ENCODE assay signal across 37 cellular contexts in the genomic region with DNA sequence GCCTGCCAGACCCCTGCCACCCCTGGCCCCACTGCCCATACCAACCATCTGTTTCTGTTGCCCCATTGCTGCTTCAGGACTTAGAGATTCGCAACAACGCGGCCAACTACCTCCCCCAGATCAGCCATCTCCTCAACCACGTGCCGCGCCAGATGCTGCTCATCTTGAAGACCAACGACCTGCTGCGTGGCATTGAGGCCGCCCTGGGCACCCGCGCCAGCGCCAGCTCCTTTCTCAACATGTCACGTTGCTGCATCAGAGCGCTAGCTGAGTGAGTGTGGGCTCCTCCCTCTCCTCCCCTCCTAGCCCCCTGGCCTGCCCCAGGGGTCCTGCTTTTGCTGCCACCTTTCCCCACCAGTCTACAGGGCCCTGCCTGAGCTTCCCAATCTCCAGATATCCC.
A peak's percentile ranks its signal among the peaks of the same experiment; 100 is the strongest.
DNase-seq lines count a peak whose midpoint lies in the region; ATAC-seq, FAIRE-seq and TF ChIP-seq lines count a peak whose summit lies in the region.
"Had no signal": no experiment of that assay in that cellular context is flagged by ENCODE, and none has a peak within 500 bp of the region (broad histone marks: within the 10 kb centered on the region; RNA-seq: fewer than 3 reads in every experiment).

No MANE protein-coding gene starts in this region.

- H3K18ac ChIP-seq in H9 (ENCODE audit: insufficient read length, low read depth, low read length) = no peak overlapping the region

- no peak overlapping the region for H2BK15ac ChIP-seq in H9 (ENCODE audit: low read depth, low read length)

- no peak for TF ChIP-seq CTCF in H9 (conservative IDR thresholded peaks at IDR 0.05)
- no peak for TF ChIP-seq CTCF in endodermal cell (conservative IDR thresholded peaks at IDR 0.05)
- no peak for TF ChIP-seq CTCF in nephron progenitor cell (IDR thresholded peaks at IDR 0.05)

- no peak overlapping the region for H3K4ac ChIP-seq in H9 (ENCODE audit: low read depth, low read length)

- H3K27ac ChIP-seq in H9 (ENCODE audit: insufficient read length, low read depth, low read length) = no peak overlapping the region
- H3K27ac ChIP-seq in endodermal cell (ENCODE audit: low read depth, low read length) = no peak overlapping the region
- H3K27ac ChIP-seq: 22Rv1; A549; BLaER1; BLaER1 treated with 17β-estradiol and CSF1 and Interleukin-3, amounts not matched to agents 10 nM and 100 nM; C4-2B had no signal

- H3T11ph ChIP-seq in H9 (ENCODE audit: low read length) = no peak overlapping the region

- peak; percentile 79 for FAIRE-seq in urothelium cell line (lab: Jason Lieb, UNC)
- FAIRE-seq in RCC 7860 (lab: Jason Lieb, UNC) = no peak
- FAIRE-seq: A204.1, A549, D721Med had no signal

- no peak overlapping the region for H2BK5ac ChIP-seq in H9 (ENCODE audit: insufficient read length, low read length)

- no CpG with 5 or more reads among the region's 14 CpGs for WGBS in H9 (ENCODE audit: extremely low coverage, insufficient read length, low lambda C conversion rate)
- 94 to 98% methylated on average over 11 to 14 of the region's 14 CpGs for WGBS in endodermal cell (ENCODE audit: insufficient coverage in 1 of 2, insufficient read length in 1 of 2), 2 experiments

- H2BK12ac ChIP-seq in H9 (ENCODE audit: insufficient read length, low read depth, low read length) = no peak overlapping the region

- no peak overlapping the region for H2AK5ac ChIP-seq in H9 (ENCODE audit: insufficient read length, low read length)

- H4K20me1 ChIP-seq in H9 (ENCODE audit: control insufficient read depth, insufficient read depth, insufficient read length) = no peaks in the 10 kb centered on the region
- H4K20me1 ChIP-seq: BLaER1; BLaER1 treated with 17β-estradiol and CSF1 and Interleukin-3, amounts not matched to agents 10 nM and 100 nM had no signal

- H2AFZ ChIP-seq in H9 (ENCODE audit: low read length) = no peak overlapping the region

- H3K36me3 Mint-ChIP-seq in H9 (ENCODE audit: insufficient read depth in 1 of 3, low read depth in 3 of 3) = peaks cover 37 to 58% (median 45%) of the 10 kb centered on the region in 3 experiments
- peaks cover 33% of the 10 kb centered on the region for H3K36me3 Mint-ChIP-seq in endodermal cell (ENCODE audit: low read depth)
- peaks cover 48% of the 10 kb centered on the region for H3K36me3 Mint-ChIP-seq in nephron progenitor cell (ENCODE audit: low read depth)

- H3K4me2 ChIP-seq in H9 (ENCODE audit: insufficient read depth, insufficient read length, low read length) = no peak overlapping the region
- H3K4me2 ChIP-seq: A549; BLaER1; BLaER1 treated with 17β-estradiol and CSF1 and Interleukin-3, amounts not matched to agents 10 nM and 100 nM had no signal

- H3K56ac ChIP-seq in H9 (ENCODE audit: insufficient read length, low read depth, low read length) = no peak overlapping the region

- H4K5ac ChIP-seq in H9 (ENCODE audit: insufficient read length, low read depth, low read length) = no peak overlapping the region

- H3K23me2 ChIP-seq in H9 (ENCODE audit: insufficient read length, low read depth, low read length, poor library complexity, severe bottlenecking) = no peaks in the 10 kb centered on the region

- H3K27ac Mint-ChIP-seq in H9 (peak overlapping the region in 2 of 3 experiments; percentile 5 to 65; a peak in 2 of 7 replicates), endodermal cell (peak overlapping the region; percentile 36), nephron progenitor cell (peak overlapping the region; percentile 86)
- H3K27ac Mint-ChIP-seq: B cell; CD4-positive, alpha-beta memory T cell; CD4-positive, alpha-beta T cell; CD4-positive, CD25-positive, alpha-beta regulatory T cell; CD8-positive, alpha-beta memory T cell; CD8-positive, alpha-beta T cell had no signal

- peaks cover 7% of the 10 kb centered on the region for H3K9me3 ChIP-seq in H9 (ENCODE audit: control insufficient read depth, low read depth, low read length)
- peaks cover 16% of the 10 kb centered on the region for H3K9me3 ChIP-seq in endodermal cell (ENCODE audit: control insufficient read depth, low read length)
- H3K9me3 ChIP-seq: Caco-2 had no signal

- no peak overlapping the region for H3K14ac ChIP-seq in H9 (ENCODE audit: insufficient read depth, low read length)

- no peak overlapping the region for H3K23ac ChIP-seq in H9 (ENCODE audit: insufficient read length, low read depth, low read length)

- no peak overlapping the region for H2BK120ac ChIP-seq in H9 (ENCODE audit: low read depth, low read length, poor library complexity, severe bottlenecking)

- no peak overlapping the region for H2BK20ac ChIP-seq in H9 (ENCODE audit: low read depth, low read length, poor library complexity, severe bottlenecking)

- no peak overlapping the region for H4K91ac ChIP-seq in H9 (ENCODE audit: insufficient read length, low read depth, low read length)

- H3K4me1 Mint-ChIP-seq in H9 (no peaks in the 10 kb centered on the region), endodermal cell (no peaks in the 10 kb centered on the region), nephron progenitor cell (peaks cover 13% of the 10 kb centered on the region)
- H3K4me1 Mint-ChIP-seq: B cell; CD14-positive monocyte; CD4-positive, alpha-beta memory T cell; CD4-positive, CD25-positive, alpha-beta regulatory T cell; CD8-positive, alpha-beta memory T cell had no signal

- H4K8ac ChIP-seq in H9 (replicated peaks; ENCODE audit: insufficient read length, low read depth, low read length) = no peak overlapping the region

- no peaks in the 10 kb centered on the region for H3K79me1 ChIP-seq in H9 (ENCODE audit: insufficient read depth, low read depth, low read length, poor library complexity, severe bottlenecking)

- no peaks in the 10 kb centered on the region; the same call in 1 of the 2 replicates for H3K27me3 Mint-ChIP-seq in H9 (ENCODE audit: low read depth)
- H3K27me3 Mint-ChIP-seq in endodermal cell (ENCODE audit: insufficient read depth) = no peaks in the 10 kb centered on the region
- H3K27me3 Mint-ChIP-seq in nephron progenitor cell (ENCODE audit: low read depth, poor library complexity) = no peaks in the 10 kb centered on the region
- H3K27me3 Mint-ChIP-seq: B cell; CD4-positive, alpha-beta memory T cell; CD4-positive, alpha-beta T cell; CD4-positive, CD25-positive, alpha-beta regulatory T cell had no signal

- no peaks in the 10 kb centered on the region for H3K79me2 ChIP-seq in H9 (ENCODE audit: insufficient read depth, low read length)

- H3K4me1 ChIP-seq in H9 (ENCODE audit: insufficient read depth, low read length) (no peaks in the 10 kb centered on the region), endodermal cell (ENCODE audit: control insufficient read depth, insufficient read depth, low read length) (no peaks in the 10 kb centered on the region)
- H3K4me1 ChIP-seq: A549; BLaER1; BLaER1 treated with 17β-estradiol and CSF1 and Interleukin-3, amounts not matched to agents 10 nM and 100 nM; Caco-2 had no signal

- H3K4me3 ChIP-seq in endodermal cell (ENCODE audit: low read length) = no peak overlapping the region
- H3K4me3 ChIP-seq: A549; BLaER1; BLaER1 treated with 17β-estradiol and CSF1 and Interleukin-3, amounts not matched to agents 10 nM and 100 nM had no signal

- DNase-seq in H9 (no peak), endodermal cell (no peak), nephron progenitor cell (no peak), urothelium cell line (ENCODE audit: low spot score) (no peak), RPMI8226 (no peak), RCC 7860 (ENCODE audit: low spot score) (no peak)
- no peak for DNase-seq in stimulated activated CD4-positive, alpha-beta T cell treated with anti-CD3 and anti-CD28 coated beads, Interleukin-2, amount 100 ng/mL, for 24 hours
- DNase-seq: 8988T; ACHN; AML-193; BE2C; C1 segment of cervical spinal cord; Caco-2; Calu3; CD4-positive, alpha-beta memory T cell; CD4-positive, alpha-beta T cell; CD4-positive, CD25-positive, alpha-beta regulatory T cell; CD8-positive, alpha-beta memory T cell; CD8-positive, alpha-beta T cell; COR-L47; DMS 273 treated with DMSO at 0.1 percent for 48 hours; DMS153; DMS53; DMS79; DMS79 treated with DMSO at 0.1 percent for 48 hours; DND-41; EL had no signal

- no peaks in the 10 kb centered on the region for H3K36me3 ChIP-seq in endodermal cell (ENCODE audit: control insufficient read depth, insufficient read depth, low read length)
- H3K36me3 ChIP-seq: BE2C had no signal

- no peak for ATAC-seq in HG03039 (IDR thresholded peaks at IDR 0.05; ENCODE audit: unreplicated experiment)
- ATAC-seq: A549; CD8-positive, alpha-beta T cell had no signal

- H3K9ac ChIP-seq in H9 (ENCODE audit: extremely low read depth, insufficient read length, low read length) (no peak overlapping the region), endodermal cell (ENCODE audit: extremely low read depth, low read length, poor library complexity, severe bottlenecking) (no peak overlapping the region)
- H3K9ac ChIP-seq: BLaER1; BLaER1 treated with 17β-estradiol and CSF1 and Interleukin-3, amounts not matched to agents 10 nM and 100 nM had no signal

- peaks cover 17 to 24% of the 10 kb centered on the region in 2 experiments for H3K9me3 Mint-ChIP-seq in H9
- H3K9me3 Mint-ChIP-seq in endodermal cell = peaks cover 24% of the 10 kb centered on the region
- peaks cover 18% of the 10 kb centered on the region for H3K9me3 Mint-ChIP-seq in nephron progenitor cell

- H3K27me3 ChIP-seq in H9 (ENCODE audit: insufficient read depth, low read length) (no peaks in the 10 kb centered on the region), endodermal cell (ENCODE audit: control insufficient read depth, insufficient read depth, low read length, poor library complexity, severe bottlenecking) (no peaks in the 10 kb centered on the region)
- H3K27me3 ChIP-seq: BE2C; BLaER1; BLaER1 treated with 17β-estradiol and CSF1 and Interleukin-3, amounts not matched to agents 10 nM and 100 nM had no signal

- H3K4me3 Mint-ChIP-seq in H9 (no peak overlapping the region), endodermal cell (no peak overlapping the region), nephron progenitor cell (no peak overlapping the region)
- H3K4me3 Mint-ChIP-seq: B cell; CD14-positive monocyte; CD4-positive, alpha-beta memory T cell; CD4-positive, alpha-beta T cell; CD4-positive, CD25-positive, alpha-beta regulatory T cell; CD8-positive, alpha-beta memory T cell; CD8-positive, alpha-beta T cell had no signal

Comparison
In these comparisons a context has a peak if more than half of its experiments do, and no peak if none do; other contexts are left out.
1. H3K27ac Mint-ChIP-seq: peak in every context shown above with its lines; median percentile 86 in nephron progenitor cell; 36 in endodermal cell; 35 in H9.